Comparison of ENCODE assay signal across 15 cellular contexts in genomic region chrX:119407681-119408080, GRCh38.
"Had no signal": no experiment of that assay in that cellular context is flagged by ENCODE, and none has a peak within 500 bp of the region (broad histone marks: within the 10 kb centered on the region; RNA-seq: fewer than 3 reads in every experiment).

No MANE protein-coding gene starts in this region.

- H3K4me3 Mint-ChIP-seq: T-helper 2 cell treated with Interferon-gamma antibody and Interleukin-4, amounts not matched to agents 5 μg/mL and 100 μg/mL, for 36 hours had no signal

- ATAC-seq: left colon had no signal

- DNase-seq: activated CD4-positive, alpha-beta T cell treated with anti-CD3 and anti-CD28 coated beads, Interleukin-2, amount 50 U/mL, for 48 hours; activated CD4-positive, CD25-positive, alpha-beta regulatory T cell treated with anti-CD3 and anti-CD28 coated beads, Interleukin-2, amount 50 U/mL, for 72 hours; activated gamma-delta T cell treated with Interleukin-2 at 50 U/mL for 16 hours; activated T-cell treated with anti-CD3 and anti-CD28 coated beads, Interleukin-2, amount 50 U/mL, for 48 hours; central memory CD4-positive, alpha-beta T cell; cortex of kidney; effector CD8-positive, alpha-beta T cell; hypothalamus; left colon; naive B cell had no signal

- H3K9me3 Mint-ChIP-seq: naive B cell; T-helper 2 cell treated with Interferon-gamma antibody and Interleukin-4, amounts not matched to agents 5 μg/mL and 100 μg/mL, for 36 hours had no signal

- H3K27me3 Mint-ChIP-seq: naive B cell had no signal

- H3K27ac Mint-ChIP-seq: T-helper 2 cell treated with Interferon-gamma antibody and Interleukin-4, amounts not matched to agents 5 μg/mL and 100 μg/mL, for 36 hours had no signal

- H3K4me3 ChIP-seq: lung, skin epidermis, tibial nerve, vagina had no signal

- H3K36me3 Mint-ChIP-seq: naive B cell had no signal

- H3K4me1 Mint-ChIP-seq: naive B cell had no signal
